ENCODE assay signal across 9 cellular contexts in the genomic region with DNA sequence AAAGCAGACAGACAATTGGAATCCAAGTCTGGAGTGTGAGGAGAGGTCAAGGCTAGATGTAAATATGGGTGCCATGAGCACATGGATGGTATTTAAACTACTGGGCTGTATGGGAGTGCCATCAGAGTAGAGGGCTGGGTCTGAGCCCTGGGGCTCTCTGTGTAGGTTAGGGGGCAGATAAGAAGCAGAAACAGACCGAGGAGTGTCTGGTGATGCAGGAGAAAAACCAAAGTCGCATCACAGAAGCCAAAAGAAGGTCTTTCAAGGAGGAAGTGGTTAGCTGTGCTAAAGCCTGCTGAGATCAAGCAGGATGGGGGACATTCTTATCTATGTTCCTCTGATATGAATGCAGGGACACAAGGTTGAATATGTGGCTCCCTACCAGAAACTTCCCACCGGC. TPM values are rescaled to one million over a fixed set of nuclear protein-coding genes. Genes with fewer than 3 reads are reported as not detected.
DNase-seq lines count a peak whose midpoint lies in the region; ATAC-seq and TF ChIP-seq lines count a peak whose summit lies in the region.
"Had no signal": no experiment of that assay in that cellular context is flagged by ENCODE, and none has a peak within 500 bp of the region (broad histone marks: within the 10 kb centered on the region; RNA-seq: fewer than 3 reads in every experiment).

No MANE protein-coding gene starts in this region.

- H3K4me3 Mint-ChIP-seq in activated CD8-positive, alpha-beta T cell treated with anti-CD3 and anti-CD28 coated beads, Interleukin-2, amount 10 ng/mL, durations not matched to agents 7 days and 5 days, result peak overlapping the region; percentile 89
- peak overlapping the region; percentile 89 for H3K4me3 Mint-ChIP-seq in natural killer cell treated with Interleukin-12 subunit alpha and Interleukin-12 subunit beta and Interleukin-15 and Interleukin-18, amount 100 ng/mL, for 72 hours
- H3K4me3 Mint-ChIP-seq in endodermal cell, result no peak overlapping the region

- H3K36me3 Mint-ChIP-seq in activated CD8-positive, alpha-beta T cell treated with anti-CD3 and anti-CD28 coated beads, Interleukin-2, amount 10 ng/mL, durations not matched to agents 7 days and 5 days (ENCODE audit: low read depth), result peaks cover 38% of the 10 kb centered on the region
- H3K36me3 Mint-ChIP-seq in natural killer cell treated with Interleukin-12 subunit alpha and Interleukin-12 subunit beta and Interleukin-15 and Interleukin-18, amount 100 ng/mL, for 72 hours, result peaks cover 10% of the 10 kb centered on the region
- peaks cover 40% of the 10 kb centered on the region for H3K36me3 Mint-ChIP-seq in endodermal cell (ENCODE audit: low read depth)

- H3K27ac ChIP-seq in KOPT-K1 (ENCODE audit: low read depth, low read length, poor library complexity, severe bottlenecking), result peak overlapping the region; percentile 76
- H3K27ac ChIP-seq in endodermal cell (ENCODE audit: low read depth, low read length), result no peak overlapping the region

- ATAC-seq in activated CD8-positive, alpha-beta T cell treated with anti-CD3 and anti-CD28 coated beads, Interleukin-2, amount 10 ng/mL, durations not matched to agents 7 days and 5 days, result peak; percentile 53
- peak in 1 of 2 donors; percentile 7 for ATAC-seq in natural killer cell treated with Interleukin-12 subunit alpha and Interleukin-12 subunit beta and Interleukin-15 and Interleukin-18, amount 100 ng/mL, for 72 hours
- ATAC-seq in HG02840 (IDR thresholded peaks at IDR 0.05; ENCODE audit: low FRiP score, unreplicated experiment), result no peak

- peaks cover 29% of the 10 kb centered on the region for H3K4me1 Mint-ChIP-seq in activated CD8-positive, alpha-beta T cell treated with anti-CD3 and anti-CD28 coated beads, Interleukin-2, amount 10 ng/mL, durations not matched to agents 7 days and 5 days (ENCODE audit: low read depth)
- peaks cover 21 to 23% of the 10 kb centered on the region in 2 donors for H3K4me1 Mint-ChIP-seq in natural killer cell treated with Interleukin-12 subunit alpha and Interleukin-12 subunit beta and Interleukin-15 and Interleukin-18, amount 100 ng/mL, for 72 hours (ENCODE audit: low read depth in 2 of 2)
- H3K4me1 Mint-ChIP-seq in endodermal cell, result no peaks in the 10 kb centered on the region

- DNase-seq in GDM1 (lab: John Stamatoyannopoulos, UW), result peak; percentile 55
- DNase-seq in activated CD8-positive, alpha-beta T cell treated with anti-CD3 and anti-CD28 coated beads, Interleukin-2, amount 10 ng/mL, durations not matched to agents 7 days and 5 days, result peak; percentile 84
- DNase-seq in natural killer cell treated with Interleukin-12 subunit alpha and Interleukin-12 subunit beta and Interleukin-15 and Interleukin-18, amount 100 ng/mL, for 72 hours (ENCODE audit: low spot score), result no peak
- no peak for DNase-seq in nucleus accumbens (lab: John Stamatoyannopoulos, UW)
- DNase-seq in endodermal cell, result no peak
- no peak for DNase-seq in NCI-H2029 treated with DMSO at 0.1 percent for 48 hours (lab: John Stamatoyannopoulos, UW)
- DNase-seq: H7 had no signal

- no peak overlapping the region for H3K4me3 ChIP-seq in endodermal cell (ENCODE audit: low read length)

- H3K9me3 Mint-ChIP-seq in activated CD8-positive, alpha-beta T cell treated with anti-CD3 and anti-CD28 coated beads, Interleukin-2, amount 10 ng/mL, durations not matched to agents 7 days and 5 days (ENCODE audit: insufficient read depth), result no peaks in the 10 kb centered on the region
- H3K9me3 Mint-ChIP-seq in natural killer cell treated with Interleukin-12 subunit alpha and Interleukin-12 subunit beta and Interleukin-15 and Interleukin-18, amount 100 ng/mL, for 72 hours, result no peaks in the 10 kb centered on the region
- no peaks in the 10 kb centered on the region for H3K9me3 Mint-ChIP-seq in endodermal cell

- H3K36me3 ChIP-seq in KOPT-K1 (ENCODE audit: insufficient read depth, low read length) (peaks cover 44% of the 10 kb centered on the region), endodermal cell (ENCODE audit: control insufficient read depth, insufficient read depth, low read length) (peaks cover 10% of the 10 kb centered on the region)

- 93 to 96% methylated on average over 3 of the region's 3 CpGs for WGBS in endodermal cell (ENCODE audit: insufficient coverage in 1 of 2, insufficient read length in 1 of 2), 2 experiments

- H3K9me3 ChIP-seq in KOPT-K1 (ENCODE audit: insufficient read depth, low read length, poor library complexity, severe bottlenecking), result no peaks in the 10 kb centered on the region
- H3K9me3 ChIP-seq in endodermal cell (ENCODE audit: control insufficient read depth, low read length), result no peaks in the 10 kb centered on the region

- POLR2A ChIA-PET in activated CD8-positive, alpha-beta T cell treated with anti-CD3 and anti-CD28 coated beads, Interleukin-2, amount 10 ng/mL, durations not matched to agents 7 days and 5 days (lab: Charles Lee), result interaction anchor here (0.7 to 3.1 kb wide), 8 partner anchors 9 to 258 kb away, joined by 3 to 15 read pairs (median 3); partner anchors contain the start of genes MYO15B, SLC25A19 and TMEM94

- no peak for TF ChIP-seq CTCF in endodermal cell (conservative IDR thresholded peaks at IDR 0.05)

- H3K27me3 ChIP-seq in endodermal cell (ENCODE audit: control insufficient read depth, insufficient read depth, low read length, poor library complexity, severe bottlenecking), result no peaks in the 10 kb centered on the region

- H3K27me3 Mint-ChIP-seq in activated CD8-positive, alpha-beta T cell treated with anti-CD3 and anti-CD28 coated beads, Interleukin-2, amount 10 ng/mL, durations not matched to agents 7 days and 5 days (ENCODE audit: low read depth), result peaks cover 3% of the 10 kb centered on the region
- H3K27me3 Mint-ChIP-seq in natural killer cell treated with Interleukin-12 subunit alpha and Interleukin-12 subunit beta and Interleukin-15 and Interleukin-18, amount 100 ng/mL, for 72 hours, result no peaks in the 10 kb centered on the region
- no peaks in the 10 kb centered on the region for H3K27me3 Mint-ChIP-seq in endodermal cell (ENCODE audit: insufficient read depth)

- peak overlapping the region; percentile 97 for H3K27ac Mint-ChIP-seq in activated CD8-positive, alpha-beta T cell treated with anti-CD3 and anti-CD28 coated beads, Interleukin-2, amount 10 ng/mL, durations not matched to agents 7 days and 5 days
- peak overlapping the region; percentile 54 to 65 for H3K27ac Mint-ChIP-seq in natural killer cell treated with Interleukin-12 subunit alpha and Interleukin-12 subunit beta and Interleukin-15 and Interleukin-18, amount 100 ng/mL, for 72 hours
- H3K27ac Mint-ChIP-seq in endodermal cell, result no peak overlapping the region

- H3K4me1 ChIP-seq in endodermal cell (ENCODE audit: control insufficient read depth, insufficient read depth, low read length), result peaks cover 7% of the 10 kb centered on the region

- no peak overlapping the region for H3K9ac ChIP-seq in endodermal cell (ENCODE audit: extremely low read depth, low read length, poor library complexity, severe bottlenecking)

- CTCF ChIA-PET in activated CD8-positive, alpha-beta T cell treated with anti-CD3 and anti-CD28 coated beads, Interleukin-2, amount 10 ng/mL, durations not matched to agents 7 days and 5 days (lab: Charles Lee), result interaction anchor here (0.6 to 3.3 kb wide), 12 partner anchors 9 to 235 kb away, joined by 3 to 26 read pairs (median 5); partner anchors contain the start of genes SLC25A19 and SMIM5

RNA-seq across cellular contexts. Expression of gene TSEN54, which starts 1.9 kb away (rescaled TPM):
- total RNA-seq in activated CD8-positive, alpha-beta T cell treated with anti-CD3 and anti-CD28 coated beads, Interleukin-2, amount 10 ng/mL, durations not matched to agents 7 days and 5 days, result 10 to 100 TPM; 76.6 to 77.8 TPM
- 100 to 1,000 TPM in 1 of 2 donors, 10 to 100 TPM in 1; 37.5 to 106 TPM for total RNA-seq in natural killer cell treated with Interleukin-12 subunit alpha and Interleukin-12 subunit beta and Interleukin-15 and Interleukin-18, amount 100 ng/mL, for 72 hours
- total RNA-seq in endodermal cell, result 10 to 100 TPM; 37.7 to 39.1 TPM
- polyA plus RNA-seq in endodermal cell (2013, experiment 1 of 2), result 30.2 TPM
- polyA plus RNA-seq in endodermal cell (2013, experiment 2 of 2), result 32.7 TPM

RNA-seq across cellular contexts. Expression of gene CASKIN2, which starts 2.9 kb away (rescaled TPM):
- total RNA-seq in activated CD8-positive, alpha-beta T cell treated with anti-CD3 and anti-CD28 coated beads, Interleukin-2, amount 10 ng/mL, durations not matched to agents 7 days and 5 days, result under 1 TPM; 0.68 to 0.97 TPM
- total RNA-seq in natural killer cell treated with Interleukin-12 subunit alpha and Interleukin-12 subunit beta and Interleukin-15 and Interleukin-18, amount 100 ng/mL, for 72 hours, result under 1 TPM; 0.33 to 0.98 TPM
- 10 to 100 TPM; 26.4 to 31.0 TPM for total RNA-seq in endodermal cell
- 14.9 TPM for polyA plus RNA-seq in endodermal cell (2013, experiment 1 of 2)
- polyA plus RNA-seq in endodermal cell (2013, experiment 2 of 2), result 11.8 TPM

RNA-seq across cellular contexts. Expression of gene LLGL2, which starts 7.3 kb away (rescaled TPM):
- 10 to 100 TPM; 19.3 to 19.8 TPM for total RNA-seq in activated CD8-positive, alpha-beta T cell treated with anti-CD3 and anti-CD28 coated beads, Interleukin-2, amount 10 ng/mL, durations not matched to agents 7 days and 5 days
- total RNA-seq in natural killer cell treated with Interleukin-12 subunit alpha and Interleukin-12 subunit beta and Interleukin-15 and Interleukin-18, amount 100 ng/mL, for 72 hours, result 10 to 100 TPM; 21.4 to 34.1 TPM
- 100 to 1,000 TPM; 128 to 149 TPM for total RNA-seq in endodermal cell
- polyA plus RNA-seq in endodermal cell (2013, experiment 1 of 2), result 20.2 TPM
- 16.5 TPM for polyA plus RNA-seq in endodermal cell (2013, experiment 2 of 2)

Comparison
In these comparisons a context has a peak if more than half of its experiments do, and no peak if none do; other contexts are left out.
1. DNase-seq: peak in GDM1 (single experiment) and activated CD8-positive, alpha-beta T cell treated with anti-CD3 and anti-CD28 coated beads, Interleukin-2, amount 10 ng/mL, durations not matched to agents 7 days and 5 days (single experiment); none in natural killer cell treated with Interleukin-12 subunit alpha and Interleukin-12 subunit beta and Interleukin-15 and Interleukin-18, amount 100 ng/mL, for 72 hours (single experiment), nucleus accumbens (0 of 56), endodermal cell (single experiment) and NCI-H2029 treated with DMSO at 0.1 percent for 48 hours (single experiment).
2. RNA of gene CASKIN2, which starts 2.9 kb away (total RNA-seq): 26.4 to 31.0 TPM in endodermal cell; 0.33 to 0.98 TPM in natural killer cell treated with Interleukin-12 subunit alpha and Interleukin-12 subunit beta and Interleukin-15 and Interleukin-18, amount 100 ng/mL, for 72 hours and 0.68 to 0.97 TPM in activated CD8-positive, alpha-beta T cell treated with anti-CD3 and anti-CD28 coated beads, Interleukin-2, amount 10 ng/mL, durations not matched to agents 7 days and 5 days; every median in the first group is over 10 times any median in the second.